ENCODE assay signal across 21 cellular contexts in the genomic region with DNA sequence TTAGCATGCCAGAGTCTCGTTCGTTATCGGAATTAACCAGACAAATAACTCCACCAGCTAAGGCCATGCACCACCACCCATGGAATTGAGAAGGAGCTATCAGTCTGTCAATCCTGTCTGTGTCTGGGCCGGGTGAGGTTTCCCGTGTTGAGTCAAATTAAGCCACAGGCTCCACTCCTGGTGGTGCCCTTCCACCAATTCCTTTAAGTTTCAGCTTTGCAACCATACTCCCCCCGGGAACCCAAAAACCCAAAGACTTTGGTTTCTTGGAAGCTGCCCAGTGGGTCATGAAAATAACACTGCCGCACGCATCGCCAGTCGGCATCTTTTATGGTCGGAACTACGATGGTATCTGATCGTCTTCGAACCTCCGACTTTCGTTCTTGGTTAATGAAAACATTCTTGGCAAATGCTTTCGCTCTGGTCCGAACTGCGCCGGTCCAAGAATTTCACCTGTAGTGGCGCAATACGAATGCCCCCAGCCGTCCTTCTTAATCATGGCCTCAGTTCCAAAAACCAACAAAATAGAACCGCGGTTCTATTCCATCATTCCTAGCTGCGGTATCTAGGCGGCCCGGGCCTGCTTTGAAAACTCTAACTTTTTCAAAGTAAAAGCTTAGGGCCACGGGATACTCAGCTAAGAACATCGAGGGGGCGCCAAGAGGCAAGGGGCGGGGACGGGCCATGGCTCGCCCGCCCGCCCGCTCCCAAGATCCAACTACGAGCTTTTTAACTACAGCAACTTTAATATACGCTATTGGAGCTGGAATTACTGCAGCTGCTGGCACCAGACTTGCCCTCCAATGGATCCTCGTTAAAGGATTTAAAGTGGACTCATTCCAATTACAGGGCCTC.
"Had no signal": no experiment of that assay in that cellular context is flagged by ENCODE, and none has a peak within 500 bp of the region (broad histone marks: within the 10 kb centered on the region; RNA-seq: fewer than 3 reads in every experiment).

No MANE protein-coding gene starts in this region.

- H3K9me3 ChIP-seq: body of pancreas, thoracic aorta, vagina had no signal

- H3K4me3 ChIP-seq: body of pancreas, left lung, thoracic aorta, vagina had no signal

- H3K27me3 ChIP-seq: body of pancreas, left lung, vagina had no signal

- H3K27ac ChIP-seq: body of pancreas, left lung, thoracic aorta, vagina had no signal

- DNase-seq: activated CD4-positive, alpha-beta T cell treated with anti-CD3 and anti-CD28 coated beads for 36 hours; activated CD4-positive, alpha-beta T cell treated with anti-CD3 and anti-CD28 coated beads, Interleukin-2, amount 50 U/mL, for 4 hours; activated CD8-positive, alpha-beta memory T cell treated with anti-CD3 and anti-CD28 coated beads for 24 hours; activated CD8-positive, alpha-beta memory T cell treated with anti-CD3 and anti-CD28 coated beads, Interleukin-2, amount 50 U/mL, for 4 hours; activated naive CD4-positive, alpha-beta T cell; activated naive CD8-positive, alpha-beta T cell treated with anti-CD3 and anti-CD28 coated beads for 36 hours; activated T-cell treated with anti-CD3 and anti-CD28 coated beads, Interleukin-2, amount 50 U/mL, for 4 hours; amniotic stem cell; body of pancreas; effector memory CD4-positive, alpha-beta T cell; foreskin melanocyte; kidney glomerular epithelial cell; left lung; naive thymus-derived CD8-positive, alpha-beta T cell; retina; stimulated activated CD4-positive, alpha-beta T cell treated with anti-CD3 and anti-CD28 coated beads, Interleukin-4, amount 100 ng/mL, for 24 hours; stimulated activated naive CD4-positive, alpha-beta T cell treated with Interleukin-2 at 50 U/mL for 16 hours; T-cell had no signal

- H3K4me1 ChIP-seq: body of pancreas, left lung, vagina had no signal

- H3K36me3 ChIP-seq: left lung, thoracic aorta, vagina had no signal

- ATAC-seq: activated CD4-positive, alpha-beta T cell treated with anti-CD3 and anti-CD28 coated beads for 36 hours; activated T-cell treated with anti-CD3 and anti-CD28 coated beads, Interleukin-2, amount 50 U/mL, for 4 hours; body of pancreas; left lung; naive thymus-derived CD8-positive, alpha-beta T cell; T-cell; WTC11 had no signal
